ENCODE assay signal across 9 cellular contexts in the genomic region with DNA sequence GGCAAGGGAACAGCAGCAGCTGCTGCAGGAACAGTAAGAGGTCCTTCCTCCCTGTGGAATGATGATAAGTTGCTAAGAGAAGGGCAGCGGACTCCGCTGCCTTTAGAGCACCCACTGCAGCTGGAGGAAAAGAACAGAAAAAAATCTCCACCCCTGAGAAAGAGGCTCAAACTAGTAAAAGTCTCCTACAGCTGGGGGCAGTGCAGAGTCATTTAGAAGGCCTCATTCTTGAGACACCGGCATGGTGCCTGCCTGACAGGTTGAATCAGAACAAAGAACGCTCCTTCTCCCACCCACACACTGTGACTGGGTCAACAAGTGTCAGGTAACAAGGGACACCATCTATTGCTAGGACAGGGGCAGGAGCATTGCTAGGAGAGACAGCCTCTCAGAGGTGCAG.
DNase-seq lines count a peak whose midpoint lies in the region; ATAC-seq, FAIRE-seq and TF ChIP-seq lines count a peak whose summit lies in the region.
"Had no signal": no experiment of that assay in that cellular context is flagged by ENCODE, and none has a peak within 500 bp of the region (broad histone marks: within the 10 kb centered on the region; RNA-seq: fewer than 3 reads in every experiment).

No MANE protein-coding gene starts in this region.

- H3K4me3 Mint-ChIP-seq in astrocyte (ENCODE audit: unreplicated experiment), result no peak overlapping the region
- H3K4me3 Mint-ChIP-seq in neural crest cell, result no peak overlapping the region

- H3K36me3 Mint-ChIP-seq in astrocyte (ENCODE audit: low read depth, unreplicated experiment) (no peaks in the 10 kb centered on the region), neural crest cell (ENCODE audit: low read depth) (no peaks in the 10 kb centered on the region)

- H3K4me1 ChIP-seq in astrocyte (ENCODE audit: insufficient read depth, low read length), result no peaks in the 10 kb centered on the region

- TF ChIP-seq EP300 in Ishikawa (IDR thresholded peaks at IDR 0.05; ENCODE audit: borderline replicate concordance), result no peak

- no peaks in the 10 kb centered on the region for H3K79me2 ChIP-seq in astrocyte (ENCODE audit: insufficient read depth, low read length)

- no peak overlapping the region for H3K9ac ChIP-seq in astrocyte (ENCODE audit: low read length)

- H3K36me3 ChIP-seq in astrocyte (ENCODE audit: insufficient read depth, low read length), result no peaks in the 10 kb centered on the region

- no peak for ATAC-seq in GM21390 (IDR thresholded peaks at IDR 0.05; ENCODE audit: unreplicated experiment)
- ATAC-seq in HG03439 (IDR thresholded peaks at IDR 0.05; ENCODE audit: unreplicated experiment), result no peak
- ATAC-seq in HG02970 (IDR thresholded peaks at IDR 0.05; ENCODE audit: low FRiP score, unreplicated experiment), result no peak
- ATAC-seq in GM18511 (IDR thresholded peaks at IDR 0.05; ENCODE audit: unreplicated experiment), result no peak

- no peaks in the 10 kb centered on the region for H3K27me3 ChIP-seq in astrocyte (ENCODE audit: insufficient read depth, low read length)

- no peaks in the 10 kb centered on the region for H3K27me3 Mint-ChIP-seq in astrocyte (ENCODE audit: low read depth, unreplicated experiment)
- no peaks in the 10 kb centered on the region for H3K27me3 Mint-ChIP-seq in neural crest cell (ENCODE audit: low read depth)

- H3K9me3 ChIP-seq in astrocyte (ENCODE audit: insufficient read depth, low read depth, low read length), result no peaks in the 10 kb centered on the region

- no peak overlapping the region for H3K4me3 ChIP-seq in astrocyte (ENCODE audit: insufficient read depth, low read depth, low read length)

- H3K4me1 Mint-ChIP-seq in astrocyte (ENCODE audit: low read depth, unreplicated experiment), result peaks cover 6% of the 10 kb centered on the region
- peaks cover 36% of the 10 kb centered on the region for H3K4me1 Mint-ChIP-seq in neural crest cell

- peak; percentile 83 for TF ChIP-seq RAD21 in Ishikawa (IDR thresholded peaks at IDR 0.05; ENCODE audit: low read depth)

- FAIRE-seq in astrocyte (lab: Jason Lieb, UNC), result no peak

- no peak overlapping the region for H3K27ac ChIP-seq in astrocyte (ENCODE audit: low read depth, low read length)
- H3K27ac ChIP-seq: HL-60 had no signal

- TF ChIP-seq CTCF in GM10266 (IDR thresholded peaks at IDR 0.05; ENCODE audit: control insufficient read depth, insufficient read depth, low read depth, missing control alignments) (peak; percentile 41), astrocyte (IDR thresholded peaks at IDR 0.05; ENCODE audit: insufficient read depth, low read depth, low read length) (peak; percentile 19), neural crest cell (conservative IDR thresholded peaks at IDR 0.05) (peak; percentile 55)

- no peak overlapping the region for H3K4me2 ChIP-seq in astrocyte (ENCODE audit: low read length)

- no peak overlapping the region for H2AFZ ChIP-seq in astrocyte (ENCODE audit: low read depth, low read length)

- H3K9me3 Mint-ChIP-seq in astrocyte (ENCODE audit: unreplicated experiment), result no peaks in the 10 kb centered on the region
- peaks cover 4% of the 10 kb centered on the region for H3K9me3 Mint-ChIP-seq in neural crest cell

- H4K20me1 ChIP-seq in astrocyte (ENCODE audit: insufficient read depth, low read length), result no peaks in the 10 kb centered on the region

- H3K27ac Mint-ChIP-seq in astrocyte (ENCODE audit: unreplicated experiment), result no peak overlapping the region
- H3K27ac Mint-ChIP-seq in neural crest cell (ENCODE audit: unreplicated experiment), result no peak overlapping the region

- DNase-seq in GM10266 (ENCODE audit: extremely low spot score) (peak; percentile 56), astrocyte (ENCODE audit: low read depth) (no peak), neural crest cell (ENCODE audit: low read depth, low spot score) (no peak)

TF ChIP-seq in Ishikawa, 13 proteins besides CTCF, POLR2A, EP300 and RAD21:
- TF ChIP-seq FOXM1 (IDR thresholded peaks at IDR 0.05; ENCODE audit: borderline replicate concordance, low read depth) (no peak), TEAD4 (IDR thresholded peaks at IDR 0.05) (0 out of 2 replicates have a peak, but pooled peaks have one; percentile 21), NFIC (IDR thresholded peaks at IDR 0.05) (no peak), YY1 (IDR thresholded peaks at IDR 0.05; ENCODE audit: low read depth) (no peak), ZBTB7A (IDR thresholded peaks at IDR 0.05; ENCODE audit: low read depth) (no peak), EGR1 (IDR thresholded peaks at IDR 0.05) (peak; percentile 94), CREB1 (IDR thresholded peaks at IDR 0.05; ENCODE audit: low read depth) (no peak), TCF12 (IDR thresholded peaks at IDR 0.05; ENCODE audit: low read depth) (no peak)
- TF ChIP-seq, protein P1, sequence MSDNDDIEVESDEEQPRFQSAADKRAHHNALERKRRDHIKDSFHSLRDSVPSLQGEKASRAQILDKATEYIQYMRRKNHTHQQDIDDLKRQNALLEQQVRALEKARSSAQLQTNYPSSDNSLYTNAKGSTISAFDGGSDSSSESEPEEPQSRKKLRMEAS (IDR thresholded peaks at IDR 0.05), result peak; percentile 47; the same call in 1 of the 2 replicates
- TF ChIP-seq, protein P2, sequence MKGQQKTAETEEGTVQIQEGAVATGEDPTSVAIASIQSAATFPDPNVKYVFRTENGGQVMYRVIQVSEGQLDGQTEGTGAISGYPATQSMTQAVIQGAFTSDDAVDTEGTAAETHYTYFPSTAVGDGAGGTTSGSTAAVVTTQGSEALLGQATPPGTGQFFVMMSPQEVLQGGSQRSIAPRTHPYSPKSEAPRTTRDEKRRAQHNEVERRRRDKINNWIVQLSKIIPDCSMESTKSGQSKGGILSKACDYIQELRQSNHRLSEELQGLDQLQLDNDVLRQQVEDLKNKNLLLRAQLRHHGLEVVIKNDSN (IDR thresholded peaks at IDR 0.05), result no peak
- TF ChIP-seq, protein P3, sequence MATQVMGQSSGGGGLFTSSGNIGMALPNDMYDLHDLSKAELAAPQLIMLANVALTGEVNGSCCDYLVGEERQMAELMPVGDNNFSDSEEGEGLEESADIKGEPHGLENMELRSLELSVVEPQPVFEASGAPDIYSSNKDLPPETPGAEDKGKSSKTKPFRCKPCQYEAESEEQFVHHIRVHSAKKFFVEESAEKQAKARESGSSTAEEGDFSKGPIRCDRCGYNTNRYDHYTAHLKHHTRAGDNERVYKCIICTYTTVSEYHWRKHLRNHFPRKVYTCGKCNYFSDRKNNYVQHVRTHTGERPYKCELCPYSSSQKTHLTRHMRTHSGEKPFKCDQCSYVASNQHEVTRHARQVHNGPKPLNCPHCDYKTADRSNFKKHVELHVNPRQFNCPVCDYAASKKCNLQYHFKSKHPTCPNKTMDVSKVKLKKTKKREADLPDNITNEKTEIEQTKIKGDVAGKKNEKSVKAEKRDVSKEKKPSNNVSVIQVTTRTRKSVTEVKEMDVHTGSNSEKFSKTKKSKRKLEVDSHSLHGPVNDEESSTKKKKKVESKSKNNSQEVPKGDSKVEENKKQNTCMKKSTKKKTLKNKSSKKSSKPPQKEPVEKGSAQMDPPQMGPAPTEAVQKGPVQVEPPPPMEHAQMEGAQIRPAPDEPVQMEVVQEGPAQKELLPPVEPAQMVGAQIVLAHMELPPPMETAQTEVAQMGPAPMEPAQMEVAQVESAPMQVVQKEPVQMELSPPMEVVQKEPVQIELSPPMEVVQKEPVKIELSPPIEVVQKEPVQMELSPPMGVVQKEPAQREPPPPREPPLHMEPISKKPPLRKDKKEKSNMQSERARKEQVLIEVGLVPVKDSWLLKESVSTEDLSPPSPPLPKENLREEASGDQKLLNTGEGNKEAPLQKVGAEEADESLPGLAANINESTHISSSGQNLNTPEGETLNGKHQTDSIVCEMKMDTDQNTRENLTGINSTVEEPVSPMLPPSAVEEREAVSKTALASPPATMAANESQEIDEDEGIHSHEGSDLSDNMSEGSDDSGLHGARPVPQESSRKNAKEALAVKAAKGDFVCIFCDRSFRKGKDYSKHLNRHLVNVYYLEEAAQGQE (IDR thresholded peaks at IDR 0.05; ENCODE audit: low read depth), result no peak
TF ChIP-seq in Ishikawa: peak in this region for 3.
